ENCODE assay signal across 1 cellular context in genomic region chr1:225999227-225999911, GRCh38.
A peak's percentile ranks its signal among the peaks of the same experiment; 100 is the strongest.
TF ChIP-seq lines count a peak whose summit lies in the region.

TSS of gene SDE2 (minus strand) at chr1:225999343. CDS start at chr1:225999312, 31 bp downstream.

TF ChIP-seq in HepG2, 621 proteins besides CTCF, POLR2A, EP300 and RAD21 (continued from another document and continues in another):
- TF ChIP-seq SNAPC5 (CRISPR knock-in tag; IDR thresholded peaks at IDR 0.05; ENCODE audit: borderline replicate concordance) (no peak), GZF1 (CRISPR knock-in tag; IDR thresholded peaks at IDR 0.05) (peak; percentile 49; the same call in 1 of the 2 replicates), MXI1 (IDR thresholded peaks at IDR 0.05; ENCODE audit: borderline replicate concordance, low read depth, low read length) (peak; percentile 96), ZNF691 (CRISPR knock-in tag; IDR thresholded peaks at IDR 0.05; ENCODE audit: borderline replicate concordance, low read depth) (peak; percentile 42; the same call in 1 of the 2 replicates), RXRB (CRISPR knock-in tag; IDR thresholded peaks at IDR 0.05; ENCODE audit: borderline replicate concordance) (peak; percentile 52), ZNF503 (CRISPR knock-in tag; IDR thresholded peaks at IDR 0.05) (no peak), MEIS2 (CRISPR knock-in tag; IDR thresholded peaks at IDR 0.05) (peak; percentile 49), ZNF672 (CRISPR knock-in tag; IDR thresholded peaks at IDR 0.05) (no peak), CBX5 (CRISPR knock-in tag; IDR thresholded peaks at IDR 0.05; ENCODE audit: borderline replicate concordance) (no peak), ZNF260 (CRISPR knock-in tag; IDR thresholded peaks at IDR 0.05; ENCODE audit: borderline replicate concordance, low read depth) (no peak), ZNF33A (CRISPR knock-in tag; IDR thresholded peaks at IDR 0.05; ENCODE audit: borderline replicate concordance) (no peak), RBAK (CRISPR knock-in tag; IDR thresholded peaks at IDR 0.05) (no peak), JDP2 (CRISPR knock-in tag; IDR thresholded peaks at IDR 0.05; ENCODE audit: borderline replicate concordance) (no peak), BCLAF1 (IDR thresholded peaks at IDR 0.05) (no peak), ZSCAN31 (CRISPR knock-in tag; IDR thresholded peaks at IDR 0.05; ENCODE audit: low read depth) (no peak; the same call in 1 of the 2 replicates), NKX3-1 (CRISPR knock-in tag; IDR thresholded peaks at IDR 0.05) (no peak), NAIF1 (CRISPR knock-in tag; IDR thresholded peaks at IDR 0.05; ENCODE audit: borderline replicate concordance) (peak; percentile 65; the same call in 1 of the 2 replicates), KMT2B (CRISPR knock-in tag; IDR thresholded peaks at IDR 0.05) (peak; percentile 89), ZBTB2 (CRISPR knock-in tag; IDR thresholded peaks at IDR 0.05; ENCODE audit: low read depth) (peak; percentile 85), ZNF207 (IDR thresholded peaks at IDR 0.05; ENCODE audit: borderline replicate concordance) (no peak), ZNF282 (IDR thresholded peaks at IDR 0.05; ENCODE audit: partially characterized antibody) (no peak), KLF16 (CRISPR knock-in tag; IDR thresholded peaks at IDR 0.05) (peak in 1 of 2 experiments; percentile 83; a peak in 2 of 4 replicates), RFXAP (CRISPR knock-in tag; IDR thresholded peaks at IDR 0.05; ENCODE audit: borderline replicate concordance) (peak; percentile 66; the same call in 1 of the 2 replicates), FOXK1 (CRISPR knock-in tag; IDR thresholded peaks at IDR 0.05; ENCODE audit: borderline replicate concordance, low read depth) (peak; percentile 82), CREBL2 (CRISPR knock-in tag; IDR thresholded peaks at IDR 0.05; ENCODE audit: borderline replicate concordance) (no peak), SMC3 (IDR thresholded peaks at IDR 0.05; ENCODE audit: low read length) (no peak), ELK4 (CRISPR knock-in tag; IDR thresholded peaks at IDR 0.05; ENCODE audit: borderline replicate concordance) (no peak), KLF13 (CRISPR knock-in tag; IDR thresholded peaks at IDR 0.05) (no peak), YEATS4 (CRISPR knock-in tag; IDR thresholded peaks at IDR 0.05; ENCODE audit: borderline replicate concordance) (peak; percentile 57), DBP (CRISPR knock-in tag; IDR thresholded peaks at IDR 0.05; ENCODE audit: not compliant biosample characterization) (no peak), NFE2L2 (IDR thresholded peaks at IDR 0.05; ENCODE audit: low read length) (no peak), ZNF841 (CRISPR knock-in tag; IDR thresholded peaks at IDR 0.05; ENCODE audit: borderline replicate concordance) (no peak), RARG (CRISPR knock-in tag; IDR thresholded peaks at IDR 0.05; ENCODE audit: low read depth) (no peak), KLF15 (CRISPR knock-in tag; IDR thresholded peaks at IDR 0.05; ENCODE audit: borderline replicate concordance) (no peak), FOXA1 (IDR thresholded peaks at IDR 0.05) (no peak), FOXA1 (CRISPR knock-in tag; IDR thresholded peaks at IDR 0.05) (no peak; the same call in 1 of the 2 replicates), ZNF883 (CRISPR knock-in tag; IDR thresholded peaks at IDR 0.05; ENCODE audit: not compliant biosample characterization) (peak; percentile 63), ZNF589 (CRISPR knock-in tag; conservative IDR thresholded peaks at IDR 0.05) (no peak), GPBP1L1 (CRISPR knock-in tag; IDR thresholded peaks at IDR 0.05) (no peak), REL (CRISPR knock-in tag; conservative IDR thresholded peaks at IDR 0.05) (no peak), ZKSCAN8 (CRISPR knock-in tag; IDR thresholded peaks at IDR 0.05; ENCODE audit: borderline replicate concordance) (no peak), RBM22 (optimal IDR thresholded peaks at IDR 0.05; ENCODE audit: low read length) (no peak), AFF4 (CRISPR knock-in tag; IDR thresholded peaks at IDR 0.05) (no peak), ZNF281 (CRISPR knock-in tag; IDR thresholded peaks at IDR 0.05; ENCODE audit: borderline replicate concordance) (peak; percentile 96), ZNF563 (CRISPR knock-in tag; IDR thresholded peaks at IDR 0.05) (no peak), CBFB (CRISPR knock-in tag; IDR thresholded peaks at IDR 0.05) (peak; percentile 57)
